Comparison of ENCODE assay signal across 25 cellular contexts in genomic region chr10:130741901-130742625, GRCh38.
"Had no signal": no experiment of that assay in that cellular context is flagged by ENCODE, and none has a peak within 500 bp of the region (broad histone marks: within the 10 kb centered on the region; RNA-seq: fewer than 3 reads in every experiment).

No MANE protein-coding gene starts in this region.

- H3K9me3 ChIP-seq: body of pancreas, SJCRH30, SK-N-SH had no signal

- H3K4me1 ChIP-seq: body of pancreas, SJCRH30 had no signal

- H3K27ac ChIP-seq: body of pancreas, KMS-11, RWPE1, SJCRH30, VCaP had no signal

- FAIRE-seq: HepG2 had no signal

- ATAC-seq: activated CD4-positive, alpha-beta T cell treated with anti-CD3 and anti-CD28 coated beads for 36 hours; body of pancreas; HepG2; Panc1 had no signal

- H3K27me3 ChIP-seq: body of pancreas, SJCRH30 had no signal

- H3K36me3 ChIP-seq: SJCRH30 had no signal

- DNase-seq: activated CD4-positive, alpha-beta memory T cell treated with anti-CD3 and anti-CD28 coated beads, Interleukin-2, amount 10 ng/mL, durations not matched to agents 7 days and 5 days; activated CD4-positive, alpha-beta T cell treated with anti-CD3 and anti-CD28 coated beads for 36 hours; activated CD4-positive, alpha-beta T cell treated with anti-CD3 and anti-CD28 coated beads, Interleukin-2, amount 50 U/mL, for 1 hour; activated naive CD4-positive, alpha-beta T cell; activated T-cell treated with anti-CD3 and anti-CD28 coated beads for 4 hours; activated T-cell treated with anti-CD3 and anti-CD28 coated beads, Interleukin-2, amount 50 U/mL, for 48 hours; body of pancreas; NCI-H1092; NCI-H1417 treated with DMSO at 0.1 percent for 48 hours; NCI-H1694; NCI-H2029; NCI-H2107; NCI-H510A treated with DMSO at 0.1 percent for 48 hours; NCI-H69; NK-92 treated with Interleukin-12 subunit alpha and Interleukin-12 subunit beta, amount 100 ng/mL, for 24 hours; OCI-M1; Right ventricle myocardium superior; SJCRH30; SK-N-SH; T-helper 1 cell had no signal

- H3K4me3 ChIP-seq: body of pancreas, SJCRH30 had no signal
